Comparison of ENCODE assay signal across 27 cellular contexts in genomic region chr1:25450894-25451293, GRCh38. TPM values are rescaled to one million over a fixed set of nuclear protein-coding genes. Genes with fewer than 3 reads are reported as not detected.
"Had no signal": no experiment of that assay in that cellular context is flagged by ENCODE, and none has a peak within 500 bp of the region (broad histone marks: within the 10 kb centered on the region; RNA-seq: fewer than 3 reads in every experiment).

No MANE protein-coding gene starts in this region.

- DNase-seq: activated CD4-positive, alpha-beta T cell treated with anti-CD3 and anti-CD28 coated beads, Interleukin-2, amount 50 U/mL, for 48 hours; activated CD8-positive, alpha-beta memory T cell treated with anti-CD3 and anti-CD28 coated beads, Interleukin-2, amount 50 U/mL, for 48 hours; activated effector memory CD4-positive, alpha-beta T cell treated with anti-CD3 and anti-CD28 coated beads, Interleukin-2, amount 50 U/mL, for 16 hours; activated naive CD4-positive, alpha-beta T cell treated with anti-CD3 and anti-CD28 coated beads, Interleukin-2, amount 10 ng/mL, durations not matched to agents 7 days and 5 days; activated T-cell treated with anti-CD3 and anti-CD28 coated beads, Interleukin-2, amount 50 U/mL, for 48 hours; anterior cingulate cortex; dorsolateral prefrontal cortex; effector memory CD8-positive, alpha-beta T cell; hippocampal formation; left ventricle myocardium superior; mammary epithelial cell; natural killer cell; ovary; right cardiac atrium; stimulated activated CD4-positive, alpha-beta T cell treated with anti-CD3 and anti-CD28 coated beads, Interleukin-1b, Interleukin-23, amount 100 ng/mL, for 48 hours; stimulated activated naive CD8-positive, alpha-beta T cell treated with anti-CD3 and anti-CD28 coated beads, Interleukin-15, amount 100 ng/mL, for 72 hours; T-cell had no signal

- H3K27me3 Mint-ChIP-seq: activated naive CD4-positive, alpha-beta T cell treated with anti-CD3 and anti-CD28 coated beads, Interleukin-2, amount 10 ng/mL, durations not matched to agents 7 days and 5 days; brain; effector memory CD8-positive, alpha-beta T cell; stimulated activated naive CD8-positive, alpha-beta T cell treated with anti-CD3 and anti-CD28 coated beads, Interleukin-15, amount 100 ng/mL, for 72 hours; T-cell had no signal

- H3K36me3 Mint-ChIP-seq: natural killer cell had no signal

- H3K4me3 ChIP-seq: dorsolateral prefrontal cortex, esophagus muscularis mucosa, ovary, skin epidermis, suprapubic skin, tibial nerve had no signal

- H3K4me3 Mint-ChIP-seq: activated naive CD4-positive, alpha-beta T cell treated with anti-CD3 and anti-CD28 coated beads, Interleukin-2, amount 10 ng/mL, durations not matched to agents 7 days and 5 days; brain; effector memory CD8-positive, alpha-beta T cell; mesothelial cell of epicardium; natural killer cell; stimulated activated naive CD8-positive, alpha-beta T cell treated with anti-CD3 and anti-CD28 coated beads, Interleukin-15, amount 100 ng/mL, for 72 hours; T-cell had no signal

- H3K27me3 ChIP-seq: dorsolateral prefrontal cortex, esophagus muscularis mucosa, ovary, suprapubic skin, tibial nerve had no signal

- ATAC-seq: effector memory CD8-positive, alpha-beta T cell; left ventricle myocardium superior; natural killer cell; right cardiac atrium; stimulated activated naive CD8-positive, alpha-beta T cell treated with anti-CD3 and anti-CD28 coated beads, Interleukin-15, amount 100 ng/mL, for 72 hours; T-cell had no signal

- H3K9me3 ChIP-seq: esophagus muscularis mucosa, ovary, suprapubic skin, tibial nerve had no signal

- H3K27ac ChIP-seq: dorsolateral prefrontal cortex, esophagus muscularis mucosa, ovary, skin epidermis, suprapubic skin, tibial nerve had no signal

- H3K27ac Mint-ChIP-seq: activated naive CD4-positive, alpha-beta T cell treated with anti-CD3 and anti-CD28 coated beads, Interleukin-2, amount 10 ng/mL, durations not matched to agents 7 days and 5 days; effector memory CD8-positive, alpha-beta T cell; natural killer cell; stimulated activated naive CD8-positive, alpha-beta T cell treated with anti-CD3 and anti-CD28 coated beads, Interleukin-15, amount 100 ng/mL, for 72 hours had no signal

- H3K36me3 ChIP-seq: ovary had no signal

- FAIRE-seq: colon, endothelial cell of umbilical vein, frontal cortex, TTC549 had no signal

- H3K9me3 Mint-ChIP-seq: activated naive CD4-positive, alpha-beta T cell treated with anti-CD3 and anti-CD28 coated beads, Interleukin-2, amount 10 ng/mL, durations not matched to agents 7 days and 5 days; brain; effector memory CD8-positive, alpha-beta T cell; mesothelial cell of epicardium; natural killer cell; stimulated activated naive CD8-positive, alpha-beta T cell treated with anti-CD3 and anti-CD28 coated beads, Interleukin-15, amount 100 ng/mL, for 72 hours; T-cell had no signal

RNA-seq across cellular contexts. Expression of gene RHCE, which starts 30.3 kb away (rescaled TPM):
- total RNA-seq: endothelial cell of umbilical vein, natural killer cell had no signal
